ENCODE assay signal across 26 cellular contexts in the genomic region with DNA sequence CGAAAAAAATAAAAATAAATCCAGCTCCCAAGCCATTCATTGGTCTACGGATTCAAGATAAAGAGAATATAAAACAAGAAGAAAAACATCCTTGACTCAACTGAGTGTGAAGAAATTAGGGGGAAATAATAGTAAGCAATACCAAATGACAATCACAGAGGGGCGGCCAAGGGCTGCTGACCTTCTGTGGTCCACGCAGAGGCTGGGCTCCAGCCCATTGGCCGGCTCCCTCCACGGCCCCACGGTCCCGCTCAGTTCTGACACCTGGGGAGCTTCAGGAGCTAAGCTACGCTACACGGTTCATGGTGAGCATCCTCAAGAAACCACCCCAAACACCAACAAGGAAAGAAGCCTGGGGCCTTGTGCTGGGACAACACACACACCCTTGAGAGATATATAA. TPM values are rescaled to one million over a fixed set of nuclear protein-coding genes. Genes with fewer than 3 reads are reported as not detected.
"Had no signal": no experiment of that assay in that cellular context is flagged by ENCODE, and none has a peak within 500 bp of the region (broad histone marks: within the 10 kb centered on the region; RNA-seq: fewer than 3 reads in every experiment).

No MANE protein-coding gene starts in this region.

- H3K4me1 ChIP-seq: foreskin keratinocyte, left lung, right lobe of liver, stomach, upper lobe of left lung had no signal

- FAIRE-seq: keratinocyte had no signal

- ATAC-seq: activated CD4-positive, CD25-positive, alpha-beta regulatory T cell treated with anti-CD3 and anti-CD28 coated beads, Interleukin-2, amount 50 U/mL, for 24 hours; foreskin keratinocyte; left lung; right lobe of liver had no signal

- H3K4me2 ChIP-seq: smooth muscle cell had no signal

- H3K27ac ChIP-seq: cardiac muscle cell, foreskin keratinocyte, left lung, right lobe of liver, stomach, upper lobe of left lung had no signal

- H3K27ac Mint-ChIP-seq: activated naive CD8-positive, alpha-beta T cell treated with anti-CD3 and anti-CD28 coated beads for 36 hours; naive B cell had no signal

- H3K4me3 ChIP-seq: cardiac muscle cell, left lung, right lobe of liver, smooth muscle cell, stomach, upper lobe of left lung had no signal

- H3K36me3 ChIP-seq: cardiac muscle cell, left lung, right lobe of liver, stomach, upper lobe of left lung had no signal

- H3K4me3 Mint-ChIP-seq: activated naive CD8-positive, alpha-beta T cell treated with anti-CD3 and anti-CD28 coated beads for 36 hours; naive B cell; neural crest cell had no signal

- DNase-seq: activated naive CD4-positive, alpha-beta T cell; activated naive CD8-positive, alpha-beta T cell treated with anti-CD3 and anti-CD28 coated beads for 36 hours; amniotic stem cell; foreskin keratinocyte; hypothalamus; left lung; mammary epithelial cell; naive B cell; stimulated activated CD4-positive, alpha-beta T cell treated with anti-CD3 and anti-CD28 coated beads, Interleukin-4, amount 100 ng/mL, for 1 hour; stomach; T-helper 1 cell; T1000 had no signal

- H3K27me3 ChIP-seq: upper lobe of left lung had no signal

RNA-seq across cellular contexts. Expression of a gene that starts 0.4 kb away (rescaled TPM):
- total RNA-seq: activated naive CD8-positive, alpha-beta T cell treated with anti-CD3 and anti-CD28 coated beads for 36 hours; cardiac muscle cell; dermis microvascular lymphatic vessel endothelial cell; epithelial cell of proximal tubule; fibroblast of lung; foreskin keratinocyte; left lung; mammary epithelial cell; mononuclear cell; neural crest cell; omental fat pad; pulmonary artery endothelial cell; right lobe of liver; smooth muscle cell; stomach; temporal lobe; upper lobe of left lung had no signal
- polyA plus RNA-seq: cardiac muscle cell, fibroblast of lung, foreskin keratinocyte, keratinocyte, mammary epithelial cell, smooth muscle cell, stomach had no signal

RNA-seq across cellular contexts. Expression of a gene that starts 14.6 kb away (rescaled TPM):
- total RNA-seq: activated naive CD8-positive, alpha-beta T cell treated with anti-CD3 and anti-CD28 coated beads for 36 hours; cardiac muscle cell; dermis microvascular lymphatic vessel endothelial cell; epithelial cell of proximal tubule; fibroblast of lung; foreskin keratinocyte; left lung; mammary epithelial cell; mononuclear cell; neural crest cell; omental fat pad; pulmonary artery endothelial cell; right lobe of liver; smooth muscle cell; temporal lobe; upper lobe of left lung had no signal
- polyA plus RNA-seq: cardiac muscle cell, fibroblast of lung, foreskin keratinocyte, keratinocyte, mammary epithelial cell, smooth muscle cell, stomach had no signal

RNA-seq across cellular contexts. Expression of a gene that starts 14.8 kb away (rescaled TPM):
- total RNA-seq: activated naive CD8-positive, alpha-beta T cell treated with anti-CD3 and anti-CD28 coated beads for 36 hours; epithelial cell of proximal tubule; fibroblast of lung; foreskin keratinocyte; mammary epithelial cell; mononuclear cell; neural crest cell; pulmonary artery endothelial cell; right lobe of liver; smooth muscle cell; temporal lobe had no signal
- polyA plus RNA-seq: fibroblast of lung, foreskin keratinocyte, mammary epithelial cell had no signal

RNA-seq across cellular contexts. Expression of a gene that starts 29.8 kb away (rescaled TPM):
- total RNA-seq: activated naive CD8-positive, alpha-beta T cell treated with anti-CD3 and anti-CD28 coated beads for 36 hours; cardiac muscle cell; dermis microvascular lymphatic vessel endothelial cell; epithelial cell of proximal tubule; fibroblast of lung; foreskin keratinocyte; left lung; mammary epithelial cell; mononuclear cell; neural crest cell; omental fat pad; pulmonary artery endothelial cell; right lobe of liver; smooth muscle cell; stomach; temporal lobe; upper lobe of left lung had no signal
- polyA plus RNA-seq: cardiac muscle cell, fibroblast of lung, foreskin keratinocyte, keratinocyte, mammary epithelial cell, smooth muscle cell, stomach had no signal

RNA-seq across cellular contexts. Expression of a gene that starts 38.8 kb away (rescaled TPM):
- total RNA-seq: activated naive CD8-positive, alpha-beta T cell treated with anti-CD3 and anti-CD28 coated beads for 36 hours; cardiac muscle cell; dermis microvascular lymphatic vessel endothelial cell; epithelial cell of proximal tubule; fibroblast of lung; foreskin keratinocyte; left lung; mammary epithelial cell; mononuclear cell; neural crest cell; omental fat pad; pulmonary artery endothelial cell; right lobe of liver; smooth muscle cell; stomach; temporal lobe; upper lobe of left lung had no signal
- polyA plus RNA-seq: cardiac muscle cell, fibroblast of lung, foreskin keratinocyte, keratinocyte, mammary epithelial cell, smooth muscle cell, stomach had no signal
